19 cellular contexts compared by ENCODE assay signal in the genomic region with DNA sequence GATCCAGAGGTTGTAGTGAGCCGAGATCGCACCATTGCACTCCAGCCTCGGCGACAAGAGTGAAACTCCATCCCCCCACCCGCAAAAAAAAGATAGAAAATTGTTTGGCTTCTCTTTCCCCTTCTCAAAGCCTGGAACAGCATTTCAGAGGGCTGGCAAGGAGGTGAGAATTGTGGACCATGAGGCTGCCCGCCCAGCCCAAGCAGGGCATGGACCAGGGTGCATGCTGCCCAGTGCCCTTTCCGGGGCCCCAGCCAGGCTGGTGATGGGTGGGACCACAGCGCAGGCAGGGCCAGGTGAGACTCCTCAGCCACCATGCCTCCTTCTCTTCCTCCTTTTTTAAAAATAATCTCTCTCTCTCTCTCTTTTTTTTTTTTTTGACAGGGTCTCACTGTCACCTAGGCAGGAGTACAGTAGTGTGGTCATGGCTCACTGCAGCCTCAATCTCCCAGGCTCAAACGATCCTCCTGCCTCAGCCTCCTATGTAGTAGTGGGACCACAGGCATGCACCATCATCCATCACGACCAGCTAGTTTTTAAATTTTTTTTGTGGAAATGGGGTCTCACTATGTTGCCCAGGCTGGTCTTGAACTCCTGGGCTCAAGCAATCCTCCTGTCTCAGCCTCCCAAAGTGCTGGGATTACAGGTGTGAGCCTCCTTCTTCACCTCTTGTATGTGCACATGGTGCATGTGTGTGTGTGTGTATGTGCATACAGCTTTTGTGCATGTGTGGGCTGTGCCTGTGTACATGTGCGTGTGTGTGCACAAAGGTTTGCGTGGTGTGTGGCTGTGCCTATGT. TPM values are rescaled to one million over a fixed set of nuclear protein-coding genes. Genes with fewer than 3 reads are reported as not detected.
A peak's percentile ranks its signal among the peaks of the same experiment; 100 is the strongest.
DNase-seq lines count a peak whose midpoint lies in the region; ATAC-seq and TF ChIP-seq lines count a peak whose summit lies in the region.
"Had no signal": no experiment of that assay in that cellular context is flagged by ENCODE, and none has a peak within 500 bp of the region (broad histone marks: within the 10 kb centered on the region; RNA-seq: fewer than 3 reads in every experiment).

No MANE protein-coding gene starts in this region.

- intact Hi-C loops in natural killer cell (cut with micrococcal nuclease) (no loop called here), activated B cell treated with CpG ODN at 0.5 μM for 24 hours (cut with micrococcal nuclease) (loop anchor here (2.0 to 5.0 kb wide), 3 partner anchors 101 to 538 kb away; a partner anchor contains a TSS)

- H3K4me3 Mint-ChIP-seq in natural killer cell (peak overlapping the region; percentile 49), activated B cell treated with CpG ODN at 0.5 μM for 24 hours (no peak overlapping the region)
- no peak overlapping the region for H3K4me3 Mint-ChIP-seq in natural killer cell treated with Interleukin-12 subunit alpha and Interleukin-12 subunit beta and Interleukin-15 and Interleukin-18, amount 100 ng/mL, for 72 hours
- H3K4me3 Mint-ChIP-seq: HFFc6 had no signal

- H3K27ac Mint-ChIP-seq in natural killer cell (no peak overlapping the region), activated B cell treated with CpG ODN at 0.5 μM for 24 hours (peak overlapping the region; percentile 98)
- H3K27ac Mint-ChIP-seq in natural killer cell treated with Interleukin-12 subunit alpha and Interleukin-12 subunit beta and Interleukin-15 and Interleukin-18, amount 100 ng/mL, for 72 hours = no peak overlapping the region
- H3K27ac Mint-ChIP-seq: HFFc6 had no signal

- POLR2A ChIA-PET in activated B cell treated with CpG ODN at 0.5 μM for 24 hours (lab: Charles Lee) = no interaction called here

- ATAC-seq in natural killer cell = no peak
- no peak for ATAC-seq in natural killer cell treated with Interleukin-12 subunit alpha and Interleukin-12 subunit beta and Interleukin-15 and Interleukin-18, amount 100 ng/mL, for 72 hours
- ATAC-seq in activated B cell treated with CpG ODN at 0.5 μM for 24 hours (ENCODE audit: low read depth) = no peak
- no peak for ATAC-seq in HG03571 (IDR thresholded peaks at IDR 0.05; ENCODE audit: unreplicated experiment)
- ATAC-seq: A549 had no signal

- H3K27me3 Mint-ChIP-seq in natural killer cell (ENCODE audit: low read depth in 2 of 2) (peaks cover 4 to 8% of the 10 kb centered on the region in 2 donors), activated B cell treated with CpG ODN at 0.5 μM for 24 hours (no peaks in the 10 kb centered on the region)
- peaks cover 0 to 7% of the 10 kb centered on the region in 2 donors for H3K27me3 Mint-ChIP-seq in natural killer cell treated with Interleukin-12 subunit alpha and Interleukin-12 subunit beta and Interleukin-15 and Interleukin-18, amount 100 ng/mL, for 72 hours

- H3K36me3 Mint-ChIP-seq in natural killer cell (no peaks in the 10 kb centered on the region), activated B cell treated with CpG ODN at 0.5 μM for 24 hours (ENCODE audit: low read depth) (no peaks in the 10 kb centered on the region)
- no peaks in the 10 kb centered on the region for H3K36me3 Mint-ChIP-seq in natural killer cell treated with Interleukin-12 subunit alpha and Interleukin-12 subunit beta and Interleukin-15 and Interleukin-18, amount 100 ng/mL, for 72 hours
- H3K36me3 Mint-ChIP-seq: CD14-positive monocyte had no signal

- CTCF ChIA-PET in activated B cell treated with CpG ODN at 0.5 μM for 24 hours (lab: Charles Lee) = no interaction called here

- DNase-seq in natural killer cell = no peak
- DNase-seq in natural killer cell treated with Interleukin-12 subunit alpha and Interleukin-12 subunit beta and Interleukin-15 and Interleukin-18, amount 100 ng/mL, for 72 hours (ENCODE audit: low spot score) = no peak
- no peak for DNase-seq in activated B cell treated with CpG ODN at 0.5 μM for 24 hours
- peak; percentile 51 for DNase-seq in mesenteric fat pad (ENCODE audit: low spot score)
- no peak for DNase-seq in NCI-H2081 (lab: John Stamatoyannopoulos, UW)
- DNase-seq in AG08396 (ENCODE audit: low spot score) = no peak
- DNase-seq: DMS79 treated with DMSO at 0.1 percent for 48 hours; HFFc6; MM.1S; NCI-H1092 treated with DMSO at 0.1 percent for 48 hours; NCI-H2081 treated with DMSO at 0.1 percent for 48 hours; NCI-H748 treated with DMSO at 0.1 percent for 48 hours; NK-92 treated with Interleukin-12 subunit alpha and Interleukin-12 subunit beta, amount 100 ng/mL, for 24 hours; SHP77 had no signal

- TF ChIP-seq CTCF in natural killer cell (IDR thresholded peaks at IDR 0.05) (no peak), activated B cell treated with CpG ODN at 0.5 μM for 24 hours (IDR thresholded peaks at IDR 0.05) (no peak)

- peaks cover 19 to 32% of the 10 kb centered on the region in 2 donors for H3K4me1 Mint-ChIP-seq in natural killer cell
- peaks cover 9 to 23% of the 10 kb centered on the region in 2 donors for H3K4me1 Mint-ChIP-seq in natural killer cell treated with Interleukin-12 subunit alpha and Interleukin-12 subunit beta and Interleukin-15 and Interleukin-18, amount 100 ng/mL, for 72 hours (ENCODE audit: low read depth in 2 of 2)
- peaks cover 68% of the 10 kb centered on the region for H3K4me1 Mint-ChIP-seq in activated B cell treated with CpG ODN at 0.5 μM for 24 hours

- H3K9me3 Mint-ChIP-seq in natural killer cell (no peaks in the 10 kb centered on the region), activated B cell treated with CpG ODN at 0.5 μM for 24 hours (no peaks in the 10 kb centered on the region)
- no peaks in the 10 kb centered on the region for H3K9me3 Mint-ChIP-seq in natural killer cell treated with Interleukin-12 subunit alpha and Interleukin-12 subunit beta and Interleukin-15 and Interleukin-18, amount 100 ng/mL, for 72 hours
- H3K9me3 Mint-ChIP-seq: CD14-positive monocyte, HFFc6 had no signal

RNA-seq across cellular contexts. Expression of a gene that starts 22.2 kb away (rescaled TPM):
- total RNA-seq in natural killer cell = under 1 TPM in 1 of 3 donors, not detected in 2; 0.30 TPM
- not detected for total RNA-seq in natural killer cell treated with Interleukin-12 subunit alpha and Interleukin-12 subunit beta and Interleukin-15 and Interleukin-18, amount 100 ng/mL, for 72 hours
- not detected in 2 replicates for total RNA-seq in activated B cell treated with CpG ODN at 0.5 μM for 24 hours
- total RNA-seq in mesenteric fat pad = not detected
- total RNA-seq: HFFc6, LHCN-M2, NCI-H460 had no signal

RNA-seq across cellular contexts. Expression of a gene that starts 55.5 kb away (rescaled TPM):
- total RNA-seq in natural killer cell (not detected), activated B cell treated with CpG ODN at 0.5 μM for 24 hours (not detected in 2 replicates), mesenteric fat pad (not detected)
- not detected for total RNA-seq in natural killer cell treated with Interleukin-12 subunit alpha and Interleukin-12 subunit beta and Interleukin-15 and Interleukin-18, amount 100 ng/mL, for 72 hours
- total RNA-seq: HFFc6, LHCN-M2, NCI-H460 had no signal
